Comparison of ENCODE assay signal across 8 cellular contexts in the genomic region with DNA sequence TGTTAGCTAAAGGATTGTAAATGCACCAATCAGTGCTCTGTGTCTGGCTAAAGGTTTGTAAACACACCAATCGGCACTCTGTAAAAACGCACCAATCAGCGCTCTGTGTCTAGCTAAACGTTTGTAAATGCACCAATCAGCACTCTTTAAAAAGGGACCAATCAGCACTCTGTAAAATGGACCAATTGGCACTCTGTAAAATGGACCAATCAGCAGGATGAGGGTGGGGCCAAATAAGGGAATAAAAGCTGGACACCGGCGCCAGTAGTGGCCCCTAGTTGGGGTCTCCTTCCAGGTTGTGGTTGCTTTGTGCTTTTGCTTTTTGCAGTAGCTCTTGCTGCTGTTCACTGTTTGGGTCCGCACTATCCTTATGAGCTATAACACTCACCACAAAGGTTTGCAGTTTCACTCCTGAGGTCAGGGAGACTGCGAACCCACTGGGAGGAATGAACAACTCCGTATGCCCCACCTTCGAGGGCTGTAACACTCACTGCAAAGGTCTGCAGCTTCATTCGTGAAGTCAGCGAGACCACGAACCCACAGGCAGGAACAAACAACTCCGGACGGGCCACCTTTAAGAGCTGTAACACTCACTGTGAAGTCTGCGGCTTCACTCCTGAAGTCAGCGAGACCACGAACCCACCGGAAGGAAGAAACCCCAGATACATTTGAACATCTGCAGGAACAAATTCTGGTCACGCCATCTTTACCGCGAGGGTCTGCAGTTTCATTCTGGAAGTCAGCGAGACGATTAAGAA. TPM values are rescaled to one million over a fixed set of nuclear protein-coding genes. Genes with fewer than 3 reads are reported as not detected.
A peak's percentile ranks its signal among the peaks of the same experiment; 100 is the strongest.
DNase-seq lines count a peak whose midpoint lies in the region; ATAC-seq and TF ChIP-seq lines count a peak whose summit lies in the region.

No MANE protein-coding gene starts in this region.

- H3K27me3 ChIP-seq in BLaER1 treated with 17β-estradiol and CSF1 and Interleukin-3, amounts not matched to agents 10 nM and 100 nM = peaks cover 12 to 38% (median 28%) of the 10 kb centered on the region in 11 experiments; a peak in 20 of 22 replicates
- H3K27me3 ChIP-seq in gastroesophageal sphincter = no peaks in the 10 kb centered on the region

- peaks cover 0 to 15% (median 0%) of the 10 kb centered on the region in 11 experiments; a peak in 9 of 22 replicates for H3K9me3 ChIP-seq in BLaER1 treated with 17β-estradiol and CSF1 and Interleukin-3, amounts not matched to agents 10 nM and 100 nM (replicated peaks in 1 of 11)
- no peaks in the 10 kb centered on the region for H3K9me3 ChIP-seq in gastroesophageal sphincter

- TF ChIP-seq CTCF in gastroesophageal sphincter (IDR thresholded peaks at IDR 0.05) = no peak

- H4K20me1 ChIP-seq in BLaER1 treated with 17β-estradiol and CSF1 and Interleukin-3, amounts not matched to agents 10 nM and 100 nM = peaks cover 0 to 7% (median 0%) of the 10 kb centered on the region in 11 experiments; a peak in 1 of 22 replicates

- peak overlapping the region in 2 of 11 experiments; percentile 34 to 54; a peak in 3 of 22 replicates for H3K9ac ChIP-seq in BLaER1 treated with 17β-estradiol and CSF1 and Interleukin-3, amounts not matched to agents 10 nM and 100 nM

- peaks cover 0 to 6% (median 0%) of the 10 kb centered on the region in 11 experiments; a peak in 1 of 22 replicates for H3K36me3 ChIP-seq in BLaER1 treated with 17β-estradiol and CSF1 and Interleukin-3, amounts not matched to agents 10 nM and 100 nM
- no peaks in the 10 kb centered on the region for H3K36me3 ChIP-seq in gastroesophageal sphincter

- TF ChIP-seq EP300 in gastroesophageal sphincter (IDR thresholded peaks at IDR 0.05) = no peak

- H3K4me3 ChIP-seq in BLaER1 treated with 17β-estradiol and CSF1 and Interleukin-3, amounts not matched to agents 10 nM and 100 nM = peak overlapping the region; percentile 41 to 96 (median 88)
- peak overlapping the region; percentile 67 to 97 for H3K4me3 ChIP-seq in gastroesophageal sphincter

- 85 to 87% methylated on average over 12 to 22 of the region's 24 CpGs for WGBS in gastroesophageal sphincter (ENCODE audit: low coverage in 1 of 2), 2 donors

- TF ChIP-seq POLR2A in gastroesophageal sphincter (IDR thresholded peaks at IDR 0.05) = peak in 1 of 2 donors; percentile 32

- H3K4me1 ChIP-seq in BLaER1 treated with 17β-estradiol and CSF1 and Interleukin-3, amounts not matched to agents 10 nM and 100 nM = peaks cover 26 to 43% (median 40%) of the 10 kb centered on the region in 10 experiments
- peaks cover 0 to 44% (median 14%) of the 10 kb centered on the region in 3 donors for H3K4me1 ChIP-seq in gastroesophageal sphincter

- peak overlapping the region in 4 of 11 experiments; percentile 15 to 98 (median 62); a peak in 2 of 22 replicates for H3K27ac ChIP-seq in BLaER1 treated with 17β-estradiol and CSF1 and Interleukin-3, amounts not matched to agents 10 nM and 100 nM
- peak overlapping the region in 3 of 4 donors; percentile 92 to 99 (median 98) for H3K27ac ChIP-seq in gastroesophageal sphincter

- H3K4me2 ChIP-seq in BLaER1 treated with 17β-estradiol and CSF1 and Interleukin-3, amounts not matched to agents 10 nM and 100 nM = peak overlapping the region; percentile 83 to 96 (median 91)

- ATAC-seq in GM19468 (IDR thresholded peaks at IDR 0.05; ENCODE audit: extremely low read depth, unreplicated experiment) (peak; percentile 30), HG03575 (IDR thresholded peaks at IDR 0.05; ENCODE audit: extremely low read depth, insufficient number of reproducible peaks, low FRiP score, unreplicated experiment) (peak; percentile 64), gastroesophageal sphincter (no peak)

- peak; percentile 28 to 70 (median 42) for DNase-seq in activated CD8-positive, alpha-beta memory T cell treated with anti-CD3 and anti-CD28 coated beads for 48 hours (ENCODE audit: low read depth in 2 of 3, low spot score in 2 of 3)
- DNase-seq in stimulated activated CD4-positive, alpha-beta T cell treated with anti-CD3 and anti-CD28 coated beads, Interleukin-2, amount 100 ng/mL, for 48 hours = peak; percentile 45 to 60
- DNase-seq in NCI-H2196 (lab: John Stamatoyannopoulos, UW; ENCODE audit: unreplicated experiment) (no peak), NCI-H146 (lab: John Stamatoyannopoulos, UW) (no peak)

RNA-seq across cellular contexts. Expression of gene SUCLG2, which starts 1.1 kb away (rescaled TPM):
- 10 to 100 TPM; 53.3 to 79.4 (median 69.8) TPM for total RNA-seq in gastroesophageal sphincter

Comparison
In these comparisons a context has a peak if more than half of its experiments do, and no peak if none do; other contexts are left out.
1. DNase-seq: peak in activated CD8-positive, alpha-beta memory T cell treated with anti-CD3 and anti-CD28 coated beads for 48 hours (3 of 3) and stimulated activated CD4-positive, alpha-beta T cell treated with anti-CD3 and anti-CD28 coated beads, Interleukin-2, amount 100 ng/mL, for 48 hours (2 of 2); none in NCI-H2196 (single experiment) and NCI-H146 (single experiment).